ENCODE assay signal across 23 cellular contexts in genomic region chr17:73799781-73800627, GRCh38.
"Had no signal": no experiment of that assay in that cellular context is flagged by ENCODE, and none has a peak within 500 bp of the region (broad histone marks: within the 10 kb centered on the region; RNA-seq: fewer than 3 reads in every experiment).

No MANE protein-coding gene starts in this region.

- DNase-seq: activated CD4-positive, alpha-beta T cell treated with anti-CD3 and anti-CD28 coated beads, Interleukin-2, amount 10 ng/mL, durations not matched to agents 7 days and 5 days; activated CD8-positive, alpha-beta memory T cell treated with anti-CD3 and anti-CD28 coated beads for 24 hours; activated gamma-delta T cell treated with Interleukin-2 at 50 U/mL for 16 hours; amygdala; brain microvascular endothelial cell; cerebellar nuclear complex; effector CD8-positive, alpha-beta T cell; glutamatergic neuron; immature natural killer cell; left cardiac atrium; lower lobe of right lung; stimulated activated CD4-positive, alpha-beta T cell treated with anti-CD3 and anti-CD28 coated beads, Interleukin-15, amount 100 ng/mL, for 24 hours; stimulated activated CD4-positive, alpha-beta T cell treated with anti-CD3 and anti-CD28 coated beads, Interleukin-4, amount 100 ng/mL, for 24 hours; stimulated activated naive CD4-positive, alpha-beta T cell; T-helper 9 cell; tibial artery; uterus had no signal

- H3K27ac ChIP-seq: brain microvascular endothelial cell, foreskin keratinocyte, lower lobe of right lung, skin epidermis, tibial artery, uterus had no signal

- H3K4me1 ChIP-seq: foreskin keratinocyte, lower lobe of right lung, uterus had no signal

- H3K36me3 Mint-ChIP-seq: mesothelial cell of epicardium had no signal

- FAIRE-seq: endothelial cell of umbilical vein had no signal

- H3K4me3 Mint-ChIP-seq: activated CD4-positive, alpha-beta T cell treated with anti-CD3 and anti-CD28 coated beads, Interleukin-2, amount 10 ng/mL, durations not matched to agents 7 days and 5 days; activated naive CD8-positive, alpha-beta T cell; immature natural killer cell; mesothelial cell of epicardium; neural crest cell had no signal

- H3K36me3 ChIP-seq: brain microvascular endothelial cell, lower lobe of right lung, tibial artery, uterus had no signal

- H3K27me3 ChIP-seq: brain microvascular endothelial cell, foreskin keratinocyte had no signal

- H3K9me3 Mint-ChIP-seq: neural crest cell had no signal

- H3K4me3 ChIP-seq: lower lobe of right lung, skin epidermis, tibial artery, uterus had no signal

- H3K4me1 Mint-ChIP-seq: activated CD4-positive, alpha-beta T cell treated with anti-CD3 and anti-CD28 coated beads, Interleukin-2, amount 10 ng/mL, durations not matched to agents 7 days and 5 days; immature natural killer cell had no signal

- ATAC-seq: foreskin keratinocyte, lower lobe of right lung had no signal

- H3K27ac Mint-ChIP-seq: activated CD4-positive, alpha-beta T cell treated with anti-CD3 and anti-CD28 coated beads, Interleukin-2, amount 10 ng/mL, durations not matched to agents 7 days and 5 days; activated naive CD8-positive, alpha-beta T cell; immature natural killer cell; mesothelial cell of epicardium had no signal

- H3K9me3 ChIP-seq: uterus had no signal
